ENCODE assay signal across 9 cellular contexts in the genomic region with DNA sequence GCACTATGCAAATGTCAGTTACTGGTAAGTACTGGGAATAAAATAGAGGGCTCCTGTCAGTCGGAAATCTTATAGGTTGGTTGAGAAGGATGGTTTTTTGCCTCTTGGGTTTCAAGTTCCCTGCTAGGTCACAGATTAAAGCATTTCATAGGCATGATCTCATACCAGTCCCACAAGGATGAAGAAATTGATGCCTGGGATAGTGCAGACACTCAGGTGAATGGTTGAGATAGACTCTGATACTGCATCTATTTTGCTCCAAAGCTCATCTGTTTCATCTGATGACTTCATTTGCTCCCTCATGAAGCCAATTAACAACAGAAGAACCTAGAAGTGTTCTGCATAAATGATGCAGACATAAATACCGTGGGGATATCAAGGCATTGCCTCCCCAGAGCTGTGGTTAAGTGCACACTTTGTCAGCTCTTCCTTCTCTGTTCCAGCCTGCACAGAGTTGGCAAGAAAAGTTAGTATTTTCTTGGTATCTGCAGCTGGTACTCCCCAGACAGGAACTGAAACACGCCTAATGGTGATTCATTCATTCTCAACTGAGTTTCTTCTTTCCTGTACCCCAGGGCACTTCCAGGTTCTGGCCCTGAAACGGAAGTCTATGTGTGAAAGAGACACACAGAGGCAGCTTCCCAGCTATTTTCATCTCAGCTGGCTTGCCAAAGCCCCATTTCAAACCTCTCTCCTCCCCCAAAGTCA.
DNase-seq lines count a peak whose midpoint lies in the region; ATAC-seq and TF ChIP-seq lines count a peak whose summit lies in the region.
"Had no signal": no experiment of that assay in that cellular context is flagged by ENCODE, and none has a peak within 500 bp of the region (broad histone marks: within the 10 kb centered on the region; RNA-seq: fewer than 3 reads in every experiment).

No MANE protein-coding gene starts in this region.

- no peak overlapping the region for H3K4me2 ChIP-seq in OCI-LY7 (ENCODE audit: low read length)

- BruUV-seq in OCI-LY7 (replicated peaks; lab: Mats Ljungman, UMichigan), result no TSS peak

- H3K9me3 ChIP-seq in OCI-LY7 (ENCODE audit: low read length), result no peaks in the 10 kb centered on the region

- peak; percentile 90 for ATAC-seq in GM18517 (IDR thresholded peaks at IDR 0.05; ENCODE audit: unreplicated experiment)
- ATAC-seq in HG02763 (IDR thresholded peaks at IDR 0.05; ENCODE audit: unreplicated experiment), result peak; percentile 82
- no peak for ATAC-seq in GM19023 (IDR thresholded peaks at IDR 0.05; ENCODE audit: unreplicated experiment)

- intact Hi-C loops in OCI-LY7 (cut with micrococcal nuclease; ENCODE audit: unreplicated experiment), result no loop called here

- no peaks in the 10 kb centered on the region for H4K20me1 ChIP-seq in OCI-LY7 (ENCODE audit: insufficient read depth, low read length)

- no peak for TF ChIP-seq CTCF in OCI-LY7 (conservative IDR thresholded peaks at IDR 0.05; ENCODE audit: low read length)

- CTCF ChIA-PET in OCI-LY7 (lab: Charles Lee; ENCODE audit: unreplicated experiment), result no interaction called here

- no peak overlapping the region for H3K27ac ChIP-seq in OCI-LY7 (ENCODE audit: low read depth, low read length, poor library complexity, severe bottlenecking)

- POLR2A ChIA-PET in OCI-LY7 (lab: Charles Lee), result no interaction called here

- no peaks in the 10 kb centered on the region for H3K79me2 ChIP-seq in OCI-LY7 (ENCODE audit: insufficient read depth, low read depth, low read length)

- no peak overlapping the region for H3K4me3 ChIP-seq in OCI-LY7 (ENCODE audit: low read depth, low read length, poor library complexity, severe bottlenecking)

- H2AFZ ChIP-seq in OCI-LY7 (ENCODE audit: low read length), result no peak overlapping the region

- no peaks in the 10 kb centered on the region for H3K4me1 ChIP-seq in OCI-LY7 (ENCODE audit: insufficient read depth, low read length, poor library complexity, severe bottlenecking)

- H3K36me3 ChIP-seq in OCI-LY7 (ENCODE audit: insufficient read depth, low read length), result no peaks in the 10 kb centered on the region

- DNase-seq in OCI-LY7 (ENCODE audit: low spot score), result peak; percentile 1
- peak; percentile 81 for DNase-seq in medulla oblongata (ENCODE audit: extremely low spot score)
- no peak for DNase-seq in amniotic stem cell (lab: John Stamatoyannopoulos, UW)
- DNase-seq in 8988T, result no peak
- no peak for DNase-seq in HUDEP-2 (lab: John Stamatoyannopoulos, UW; ENCODE audit: unreplicated experiment in 76 of 76)
- DNase-seq: activated naive CD8-positive, alpha-beta T cell treated with anti-CD3 and anti-CD28 coated beads, Interleukin-2, amount 10 ng/mL, durations not matched to agents 7 days and 5 days had no signal

- H3K9me2 ChIP-seq in OCI-LY7 (ENCODE audit: insufficient read depth, low read length), result no peaks in the 10 kb centered on the region

Comparison
In these comparisons a context has a peak if more than half of its experiments do, and no peak if none do; other contexts are left out.
1. DNase-seq: peak in OCI-LY7 (single experiment) and medulla oblongata (single experiment); none in amniotic stem cell (single experiment), 8988T (single experiment) and HUDEP-2 (0 of 76).